15 cellular contexts compared by ENCODE assay signal in the genomic region with DNA sequence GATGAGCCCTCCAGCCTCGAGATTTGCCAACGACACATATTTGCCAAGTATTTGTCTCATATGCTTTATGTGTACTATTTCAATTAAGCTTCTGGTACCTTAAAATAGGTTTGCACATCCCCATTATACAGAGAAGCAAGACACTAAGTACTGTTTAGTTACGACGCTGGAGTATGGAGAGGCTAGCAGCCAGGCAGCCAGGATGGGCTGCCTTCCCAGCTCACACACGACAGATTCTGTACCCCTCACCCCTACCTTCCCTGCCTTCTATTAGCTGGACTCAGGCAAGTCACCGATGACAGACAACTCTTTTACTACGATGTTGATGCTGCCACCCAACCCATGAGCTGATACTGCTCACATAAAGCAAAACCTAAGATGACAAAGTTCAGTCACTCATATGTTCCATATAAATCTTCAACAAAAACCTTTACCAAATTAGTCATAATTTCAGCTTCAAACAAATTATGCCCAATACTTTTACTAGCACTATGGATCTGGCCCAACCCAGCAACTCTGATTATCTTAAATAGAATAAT.
"Had no signal": no experiment of that assay in that cellular context is flagged by ENCODE, and none has a peak within 500 bp of the region (broad histone marks: within the 10 kb centered on the region; RNA-seq: fewer than 3 reads in every experiment).

No MANE protein-coding gene starts in this region.

- DNase-seq: activated CD4-positive, alpha-beta T cell treated with anti-CD3 and anti-CD28 coated beads for 1 hour; activated naive CD4-positive, alpha-beta T cell treated with anti-CD3 and anti-CD28 coated beads, Interleukin-2, amount 50 U/mL, for 16 hours; effector CD8-positive, alpha-beta T cell; esophagus squamous epithelium; mesendoderm; nucleus accumbens; SJCRH30; spleen; stimulated activated naive CD4-positive, alpha-beta T cell treated with Interleukin-2 at 50 U/mL for 16 hours; transverse colon had no signal

- H3K27ac Mint-ChIP-seq: dendritic cell treated with granulocyte-macrophage colony-stimulating factor and Interleukin-4, amounts not matched to agents 40 ng/mL and 50 ng/mL, for 4 days; natural killer cell treated with Interleukin-12 subunit alpha and Interleukin-12 subunit beta and Interleukin-15 and Interleukin-18, amount 100 ng/mL, for 72 hours; T-helper 1 cell treated with Interleukin-12 subunit alpha and Interleukin-12 subunit beta and Interleukin-4 antibody, amounts not matched to agents 30 μg/mL and 1 μg/mL, for 36 hours had no signal

- H3K4me3 Mint-ChIP-seq: dendritic cell treated with granulocyte-macrophage colony-stimulating factor and Interleukin-4, amounts not matched to agents 40 ng/mL and 50 ng/mL, for 4 days; natural killer cell treated with Interleukin-12 subunit alpha and Interleukin-12 subunit beta and Interleukin-15 and Interleukin-18, amount 100 ng/mL, for 72 hours; T-helper 1 cell treated with Interleukin-12 subunit alpha and Interleukin-12 subunit beta and Interleukin-4 antibody, amounts not matched to agents 30 μg/mL and 1 μg/mL, for 36 hours had no signal

- H3K9me3 ChIP-seq: esophagus squamous epithelium, SJCRH30, spleen, suprapubic skin, transverse colon, vagina had no signal

- H3K4me3 ChIP-seq: esophagus squamous epithelium, SJCRH30, spleen, suprapubic skin, transverse colon, vagina had no signal

- H3K9me3 Mint-ChIP-seq: dendritic cell treated with granulocyte-macrophage colony-stimulating factor and Interleukin-4, amounts not matched to agents 40 ng/mL and 50 ng/mL, for 4 days; natural killer cell treated with Interleukin-12 subunit alpha and Interleukin-12 subunit beta and Interleukin-15 and Interleukin-18, amount 100 ng/mL, for 72 hours; T-helper 1 cell treated with Interleukin-12 subunit alpha and Interleukin-12 subunit beta and Interleukin-4 antibody, amounts not matched to agents 30 μg/mL and 1 μg/mL, for 36 hours had no signal

- H3K4me1 ChIP-seq: SJCRH30, suprapubic skin, vagina had no signal

- H3K27ac ChIP-seq: esophagus squamous epithelium, SJCRH30, spleen, suprapubic skin, transverse colon, vagina had no signal

- H3K27me3 Mint-ChIP-seq: dendritic cell treated with granulocyte-macrophage colony-stimulating factor and Interleukin-4, amounts not matched to agents 40 ng/mL and 50 ng/mL, for 4 days; natural killer cell treated with Interleukin-12 subunit alpha and Interleukin-12 subunit beta and Interleukin-15 and Interleukin-18, amount 100 ng/mL, for 72 hours had no signal

- H3K27me3 ChIP-seq: esophagus squamous epithelium, SJCRH30, spleen, suprapubic skin, transverse colon, vagina had no signal
